22 cellular contexts compared by ENCODE assay signal in genomic region chr4:53547983-53548382, GRCh38. TPM values are rescaled to one million over a fixed set of nuclear protein-coding genes. Genes with fewer than 3 reads are reported as not detected.
"Had no signal": no experiment of that assay in that cellular context is flagged by ENCODE, and none has a peak within 500 bp of the region (broad histone marks: within the 10 kb centered on the region; RNA-seq: fewer than 3 reads in every experiment).

No MANE protein-coding gene starts in this region.

- FAIRE-seq: islet of Langerhans, small intestine had no signal

- H3K36me3 ChIP-seq: adrenal gland, lower lobe of right lung, ovary, right lobe of liver, upper lobe of right lung had no signal

- ATAC-seq: activated naive CD4-positive, alpha-beta T cell treated with anti-CD3 and anti-CD28 coated beads, Interleukin-2, amount 50 U/mL, for 72 hours; left colon; lower lobe of right lung; naive thymus-derived CD8-positive, alpha-beta T cell; right lobe of liver; stimulated activated memory B cell treated with anti-CD40 and anti-IgM and Interleukin-4, amounts not matched to agents 10 μg/mL and 1 μg/mL and 100 μg/mL, for 72 hours; upper lobe of right lung had no signal

- DNase-seq: activated CD4-positive, CD25-positive, alpha-beta regulatory T cell treated with anti-CD3 and anti-CD28 coated beads, Interleukin-2, amount 50 U/mL, for 72 hours; activated CD8-positive, alpha-beta memory T cell treated with anti-CD3 and anti-CD28 coated beads for 24 hours; activated gamma-delta T cell treated with Interleukin-2 at 50 U/mL for 16 hours; adrenal gland; dorsolateral prefrontal cortex; endodermal cell; erythroblast; foreskin fibroblast; hippocampal formation; left colon; lower lobe of right lung; naive thymus-derived CD8-positive, alpha-beta T cell; ovary; right lobe of liver; small intestine; stimulated activated CD4-positive, alpha-beta T cell treated with anti-CD3 and anti-CD28 coated beads, Interleukin-15, amount 100 ng/mL, for 24 hours; stimulated activated CD4-positive, alpha-beta T cell treated with anti-CD3 and anti-CD28 coated beads, Interleukin-4, amount 100 ng/mL, for 4 hours; upper lobe of right lung had no signal

- H3K4me1 ChIP-seq: lower lobe of right lung, upper lobe of right lung had no signal

- H3K27me3 ChIP-seq: adrenal gland, dorsolateral prefrontal cortex, ovary, right lobe of liver, upper lobe of right lung had no signal

- H3K4me3 ChIP-seq: adrenal gland, dorsolateral prefrontal cortex, lower lobe of right lung, ovary, right lobe of liver, upper lobe of right lung had no signal

- H3K9me3 ChIP-seq: adrenal gland, lower lobe of right lung, ovary, right lobe of liver, upper lobe of right lung had no signal

- H3K27ac ChIP-seq: adrenal gland, dorsolateral prefrontal cortex, lower lobe of right lung, ovary, right lobe of liver, upper lobe of right lung had no signal

RNA-seq across cellular contexts. Expression of gene LNX1, which starts 43.3 kb away (rescaled TPM):
- total RNA-seq: activated naive CD4-positive, alpha-beta T cell treated with anti-CD3 and anti-CD28 coated beads, Interleukin-2, amount 50 U/mL, for 72 hours; activated T-helper 1 cell treated with anti-CD3 and anti-CD28 coated beads, Interleukin-12 subunit alpha, Interleukin-12 subunit beta, Interleukin-2, Interleukin-4 antibody, amounts not matched to agents 30 ng/mL and 10 ng/mL and 1 ng/mL, durations not matched to agents 14 hours and 24 hours and 36 hours; naive thymus-derived CD8-positive, alpha-beta T cell had no signal
